ENCODE assay signal across 8 cellular contexts in the genomic region with DNA sequence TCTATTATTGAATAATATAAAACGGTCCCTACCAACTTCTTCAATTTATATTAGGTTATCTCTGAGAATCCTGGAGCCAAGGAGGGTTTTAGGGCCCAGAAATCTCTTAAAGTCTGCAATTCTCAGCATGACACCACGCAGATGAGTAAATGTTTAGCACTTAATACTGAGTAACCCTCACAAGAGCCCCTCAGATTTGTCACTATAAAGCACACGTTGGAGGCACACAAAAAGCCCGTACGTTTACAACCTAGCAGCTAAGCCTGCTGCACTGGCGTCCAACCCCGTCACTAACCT. TPM values are rescaled to one million over a fixed set of nuclear protein-coding genes. Genes with fewer than 3 reads are reported as not detected.
DNase-seq lines count a peak whose midpoint lies in the region; ATAC-seq lines count a peak whose summit lies in the region.

No MANE protein-coding gene starts in this region.

- H3K9me3 Mint-ChIP-seq in activated naive CD4-positive, alpha-beta T cell treated with anti-CD3 and anti-CD28 coated beads, Interleukin-2, amount 50 U/mL, for 72 hours: no peaks in the 10 kb centered on the region

- H3K4me3 ChIP-seq in iPS-18c (ENCODE audit: insufficient read depth, low read depth, low read length): peak overlapping the region; percentile 84
- H3K4me3 ChIP-seq in stomach smooth muscle (ENCODE audit: low read length in 2 of 2): peak overlapping the region; percentile 97 to 99

- DNase-seq in activated T-cell treated with anti-CD3 and anti-CD28 coated beads for 24 hours (ENCODE audit: low read depth): peak; percentile 47
- no peak for DNase-seq in activated T-cell treated with anti-CD3 and anti-CD28 coated beads, Interleukin-2, amount 50 U/mL, for 1 hour
- no peak for DNase-seq in activated naive CD4-positive, alpha-beta T cell treated with anti-CD3 and anti-CD28 coated beads, Interleukin-2, amount 50 U/mL, for 72 hours (ENCODE audit: low spot score in 2 of 2)
- no peak for DNase-seq in DMS53 (lab: John Stamatoyannopoulos, UW)
- no peak for DNase-seq in mesenteric fat pad (ENCODE audit: low spot score)

- peak overlapping the region; percentile 96 for H3K27ac ChIP-seq in stomach smooth muscle (ENCODE audit: low read length)

- H3K4me1 ChIP-seq in stomach smooth muscle (ENCODE audit: control insufficient read depth, insufficient read depth, low read length): peaks cover 7% of the 10 kb centered on the region

- peaks cover 0 to under 1% of the 10 kb centered on the region in 2 donors for H3K36me3 ChIP-seq in stomach smooth muscle (ENCODE audit: control insufficient read depth in 2 of 2, insufficient read depth in 2 of 2, low read length in 2 of 2)

- H3K27me3 ChIP-seq in stomach smooth muscle (ENCODE audit: control insufficient read depth in 1 of 2, insufficient read depth in 2 of 2, low read length in 2 of 2): no peaks in the 10 kb centered on the region

- peaks cover 25 to 53% of the 10 kb centered on the region in 2 donors for H3K36me3 Mint-ChIP-seq in activated naive CD4-positive, alpha-beta T cell treated with anti-CD3 and anti-CD28 coated beads, Interleukin-2, amount 50 U/mL, for 72 hours

- H3K27ac Mint-ChIP-seq in activated naive CD4-positive, alpha-beta T cell treated with anti-CD3 and anti-CD28 coated beads, Interleukin-2, amount 50 U/mL, for 72 hours: peak overlapping the region; percentile 99 to 100

- H3K9me3 ChIP-seq in iPS-18c (ENCODE audit: control insufficient read depth, insufficient read depth, low read length) (no peaks in the 10 kb centered on the region), stomach smooth muscle (ENCODE audit: control insufficient read depth in 2 of 2, low read length in 2 of 2) (no peaks in the 10 kb centered on the region)

- peak; percentile 19 to 20 for ATAC-seq in activated naive CD4-positive, alpha-beta T cell treated with anti-CD3 and anti-CD28 coated beads, Interleukin-2, amount 50 U/mL, for 72 hours
- no peak for ATAC-seq in GM19035 (IDR thresholded peaks at IDR 0.05; ENCODE audit: unreplicated experiment)

- H3K9ac ChIP-seq in stomach smooth muscle (ENCODE audit: low read length in 2 of 2): peak overlapping the region; percentile 95 to 99

RNA-seq across cellular contexts. Expression of a gene that starts 1.2 kb away (rescaled TPM):
- total RNA-seq in activated naive CD4-positive, alpha-beta T cell treated with anti-CD3 and anti-CD28 coated beads, Interleukin-2, amount 50 U/mL, for 72 hours: 100 to 1,000 TPM; 332 to 352 TPM
- total RNA-seq in mesenteric fat pad: 126 TPM

RNA-seq across cellular contexts. Expression of a gene that starts 1.2 kb away (rescaled TPM):
- total RNA-seq in activated naive CD4-positive, alpha-beta T cell treated with anti-CD3 and anti-CD28 coated beads, Interleukin-2, amount 50 U/mL, for 72 hours: 100 to 1,000 TPM; 110 to 116 TPM
- 73.4 TPM for total RNA-seq in mesenteric fat pad

RNA-seq across cellular contexts. Expression of a gene that starts 35.7 kb away (rescaled TPM):
- total RNA-seq in activated naive CD4-positive, alpha-beta T cell treated with anti-CD3 and anti-CD28 coated beads, Interleukin-2, amount 50 U/mL, for 72 hours: 10 to 100 TPM; 48.5 to 50.1 TPM
- total RNA-seq in mesenteric fat pad: 23.5 TPM

RNA-seq across cellular contexts. Expression of a gene that starts 35.7 kb away (rescaled TPM):
- 100 to 1,000 TPM; 111 to 120 TPM for total RNA-seq in activated naive CD4-positive, alpha-beta T cell treated with anti-CD3 and anti-CD28 coated beads, Interleukin-2, amount 50 U/mL, for 72 hours
- total RNA-seq in mesenteric fat pad: 141 TPM

RNA-seq across cellular contexts. Expression of a gene that starts 47.8 kb away (rescaled TPM):
- total RNA-seq in activated naive CD4-positive, alpha-beta T cell treated with anti-CD3 and anti-CD28 coated beads, Interleukin-2, amount 50 U/mL, for 72 hours: 10 to 100 TPM in 1 of 2 donors, 1 to 10 TPM in 1; 9.6 to 13.2 TPM
- total RNA-seq in mesenteric fat pad: 2.2 TPM
